9 cellular contexts compared by ENCODE assay signal in genomic region chr1:101259744-101260148, GRCh38. TPM values are rescaled to one million over a fixed set of nuclear protein-coding genes. Genes with fewer than 3 reads are reported as not detected.
DNase-seq lines count a peak whose midpoint lies in the region; ATAC-seq, FAIRE-seq and TF ChIP-seq lines count a peak whose summit lies in the region.
"Had no signal": no experiment of that assay in that cellular context is flagged by ENCODE, and none has a peak within 500 bp of the region (broad histone marks: within the 10 kb centered on the region; RNA-seq: fewer than 3 reads in every experiment).

No MANE protein-coding gene starts in this region.

- H3K27ac ChIP-seq in endothelial cell of umbilical vein (ENCODE audit: insufficient read depth, low read depth, low read length), result peak overlapping the region; percentile 85
- H3K27ac ChIP-seq: left ventricle myocardium inferior had no signal

- no peaks in the 10 kb centered on the region for H3K79me2 ChIP-seq in endothelial cell of umbilical vein (ENCODE audit: control insufficient read depth, insufficient read depth, low read length)

- dilution Hi-C loops in endothelial cell of umbilical vein (cut with MboI; ENCODE audit: extremely low pct_ligation_motif_present, low sequenced_read_pairs), result no loop called here

- no peak for FAIRE-seq in endothelial cell of umbilical vein (lab: Jason Lieb, UNC)

- peak; percentile 21 for DNase-seq in H4 (ENCODE audit: low spot score)
- DNase-seq in RPMI7951 (ENCODE audit: low read depth), result peak; percentile 52
- DNase-seq in endothelial cell of umbilical vein (ENCODE audit: low read depth, low spot score), result peak; percentile 83
- DNase-seq in skeletal muscle cell (ENCODE audit: low read depth), result peak; percentile 48
- no peak for DNase-seq in SHP77 (lab: John Stamatoyannopoulos, UW)
- DNase-seq in mucosa of descending colon, result no peak
- DNase-seq: left ventricle myocardium inferior, NCI-H1436 had no signal

- H3K9me3 ChIP-seq in endothelial cell of umbilical vein (replicated peaks; ENCODE audit: control insufficient read depth, insufficient read depth, low read length), result no peaks in the 10 kb centered on the region
- H3K9me3 ChIP-seq in mucosa of descending colon, result no peaks in the 10 kb centered on the region
- H3K9me3 ChIP-seq: left ventricle myocardium inferior had no signal

- intact Hi-C loops in endothelial cell of umbilical vein (cut with micrococcal nuclease) (loop anchor here (1.0 kb wide), 1 partner anchor 8 kb away; no protein-coding TSS in a partner anchor), mucosa of descending colon (cut with DNase I, micrococcal nuclease) (no loop called here)

- no peaks in the 10 kb centered on the region for H3K9me1 ChIP-seq in endothelial cell of umbilical vein (replicated peaks; ENCODE audit: control insufficient read depth, extremely low read depth, insufficient read depth, low read length)

- POLR2A ChIA-PET in endothelial cell of umbilical vein (lab: Charles Lee), result interaction anchor here (0.6 to 0.9 kb wide), 2 partner anchors 9 to 15 kb away, joined by 3 to 11 read pairs; no protein-coding TSS in a partner anchor

- no peaks in the 10 kb centered on the region for H3K27me3 ChIP-seq in endothelial cell of umbilical vein (ENCODE audit: control insufficient read depth in 2 of 2, insufficient read depth in 2 of 2, low read length in 2 of 2)

- CTCF ChIA-PET in endothelial cell of umbilical vein (lab: Charles Lee), result interaction anchor here (1.1 to 3.4 kb wide), 6 partner anchors 8 to 123 kb away, joined by 3 to 16 read pairs (median 4); no protein-coding TSS in a partner anchor

- TF ChIP-seq CTCF in endothelial cell of umbilical vein (IDR thresholded peaks at IDR 0.05; ENCODE audit: extremely low read depth in 1 of 2, insufficient read depth in 1 of 2, low read depth in 1 of 2, low read length in 2 of 2) (no peak), mucosa of descending colon (IDR thresholded peaks at IDR 0.05) (no peak)

- TF ChIP-seq POLR2A in endothelial cell of umbilical vein (IDR thresholded peaks at IDR 0.05; ENCODE audit: low read depth, low read length), result no peak

- no peaks in the 10 kb centered on the region for H3K36me3 ChIP-seq in endothelial cell of umbilical vein (ENCODE audit: control insufficient read depth in 2 of 2, extremely low read depth in 1 of 2, insufficient read depth in 2 of 2, low read length in 2 of 2)
- no peaks in the 10 kb centered on the region for H3K36me3 ChIP-seq in mucosa of descending colon (ENCODE audit: low read depth)
- H3K36me3 ChIP-seq: left ventricle myocardium inferior had no signal

- H3K9ac ChIP-seq in endothelial cell of umbilical vein (replicated peaks; ENCODE audit: extremely low read depth, insufficient read depth, low read length), result peak overlapping the region; percentile 41

- BruUV-seq in endothelial cell of umbilical vein (replicated peaks; lab: Mats Ljungman, UMichigan), result no TSS peak

- peak overlapping the region; percentile 43 for H3K4me2 ChIP-seq in endothelial cell of umbilical vein (ENCODE audit: insufficient read depth, low read length)

- ATAC-seq in mucosa of descending colon (no peak), HG03378 (IDR thresholded peaks at IDR 0.05; ENCODE audit: unreplicated experiment) (no peak)

- no peak overlapping the region for H2AFZ ChIP-seq in endothelial cell of umbilical vein (ENCODE audit: low read depth, low read length)

- no peaks in the 10 kb centered on the region for H4K20me1 ChIP-seq in endothelial cell of umbilical vein (replicated peaks; ENCODE audit: control insufficient read depth, extremely low read depth, insufficient read depth, low read length)

- peaks cover 53% of the 10 kb centered on the region for H3K4me1 ChIP-seq in endothelial cell of umbilical vein (ENCODE audit: control insufficient read depth, extremely low read depth, insufficient read depth, low read length)
- H3K4me1 ChIP-seq in mucosa of descending colon (ENCODE audit: low read depth), result peaks cover 21% of the 10 kb centered on the region

- H3K4me3 ChIP-seq in endothelial cell of umbilical vein (replicated peaks in 1 of 3; ENCODE audit: insufficient read depth in 1 of 3, low read depth in 1 of 3, low read length in 3 of 3) (no peak overlapping the region), skeletal muscle cell (ENCODE audit: low read depth, low read length) (no peak overlapping the region), mucosa of descending colon (no peak overlapping the region)
- H3K4me3 ChIP-seq: left ventricle myocardium inferior had no signal

TF ChIP-seq in endothelial cell of umbilical vein, 7 proteins besides CTCF, POLR2A, EP300 and RAD21:
- peak; percentile 68 for TF ChIP-seq JUN (IDR thresholded peaks at IDR 0.05; ENCODE audit: borderline replicate concordance, insufficient read depth, insufficient read length, low read depth)
- no peak for TF ChIP-seq EZH2 (IDR thresholded peaks at IDR 0.05; ENCODE audit: borderline replicate concordance, low read depth, low read length, severe bottlenecking)
- TF ChIP-seq FOS (IDR thresholded peaks at IDR 0.05; ENCODE audit: borderline replicate concordance, insufficient read depth, low read length), result peak; percentile 80

RNA-seq across cellular contexts. Expression of gene S1PR1, which starts 22.9 kb away (rescaled TPM):
- 3.2 and 4.9 TPM in 2 replicates for total RNA-seq in H4 (2014; rRNA removed; shearing (Covaris generic))
- total RNA-seq in RPMI7951 (2014; rRNA removed; shearing (Covaris generic)), result 0.39 and 0.84 TPM in 2 replicates
- total RNA-seq in endothelial cell of umbilical vein (137 and 138 TPM in 2 replicates), mucosa of descending colon (10 to 100 TPM in 2 of 3 donors, 1 to 10 TPM in 1; 4.8 to 14.9 (median 12.3) TPM)
- 346 and 387 TPM in 2 replicates for polyA plus RNA-seq in endothelial cell of umbilical vein
- 206 and 215 TPM in 2 replicates for polyA plus RNA-seq in endothelial cell of umbilical vein (2011; cell fraction: cytosol; rRNA removed)
- polyA plus RNA-seq in endothelial cell of umbilical vein (2011; cell fraction: nucleus; rRNA removed), result 219 and 225 TPM in 2 replicates
- polyA plus RNA-seq in endothelial cell of umbilical vein (2012), result 130 and 148 TPM in 2 replicates
- polyA minus RNA-seq in endothelial cell of umbilical vein, result 433 and 446 TPM in 2 replicates
- polyA minus RNA-seq in endothelial cell of umbilical vein (2011; cell fraction: cytosol; rRNA and poly(A)+ RNA removed), result not detected
- 363 and 384 TPM in 2 replicates for polyA minus RNA-seq in endothelial cell of umbilical vein (2011; cell fraction: nucleus; rRNA and poly(A)+ RNA removed)

Comparison
In these comparisons a context has a peak if more than half of its experiments do, and no peak if none do; other contexts are left out.
1. DNase-seq: peak in H4 (single experiment), RPMI7951 (single experiment), endothelial cell of umbilical vein (single experiment) and skeletal muscle cell (single experiment); none in SHP77 (0 of 2) and mucosa of descending colon (0 of 3).